Comparison of ENCODE assay signal across 14 cellular contexts in genomic region chr1:74729741-74730478, GRCh38. TPM values are rescaled to one million over a fixed set of nuclear protein-coding genes. Genes with fewer than 3 reads are reported as not detected.
DNase-seq lines count a peak whose midpoint lies in the region; ATAC-seq, FAIRE-seq and TF ChIP-seq lines count a peak whose summit lies in the region.
"Had no signal": no experiment of that assay in that cellular context is flagged by ENCODE, and none has a peak within 500 bp of the region (broad histone marks: within the 10 kb centered on the region; RNA-seq: fewer than 3 reads in every experiment).

No MANE protein-coding gene starts in this region.

- peaks cover 33% of the 10 kb centered on the region for H3K4me1 Mint-ChIP-seq in activated T-cell treated with anti-CD3 and anti-CD28 coated beads, Interleukin-2, amount 50 U/mL, for 72 hours (ENCODE audit: low read depth)

- H3K4me3 ChIP-seq in small intestine (ENCODE audit: low read depth in 1 of 2, low read length in 2 of 2) (no peak overlapping the region), tibial artery (no peak overlapping the region), esophagus squamous epithelium (no peak overlapping the region)
- H3K4me3 ChIP-seq: ascending aorta, BLaER1, Peyer's patch, psoas muscle had no signal

- FAIRE-seq in small intestine (lab: Jason Lieb, UNC) = no peak

- TF ChIP-seq POLR2A in esophagus squamous epithelium (IDR thresholded peaks at IDR 0.05) = no peak

- H3K9me3 Mint-ChIP-seq in activated T-cell treated with anti-CD3 and anti-CD28 coated beads, Interleukin-2, amount 50 U/mL, for 72 hours = peaks cover 6 to 11% of the 10 kb centered on the region in 2 donors

- WGBS in small intestine, 3 donors = 71 to 82% (median 75%) methylated on average over 6 of the region's 6 CpGs
- 54 to 63% methylated on average over 6 of the region's 6 CpGs for WGBS in esophagus squamous epithelium, 2 donors

- H3K4me1 ChIP-seq in small intestine (ENCODE audit: control insufficient read depth in 2 of 2, insufficient read depth in 1 of 2, low read depth in 1 of 2, low read length in 1 of 2) (peaks cover 2 to 9% of the 10 kb centered on the region in 2 donors), tibial artery (peaks cover 0 to 55% (median 35%) of the 10 kb centered on the region in 4 donors), esophagus squamous epithelium (peaks cover 20 to 40% (median 21%) of the 10 kb centered on the region in 3 donors)

- peak overlapping the region in 1 of 2 donors; percentile 4 for H3K4me3 Mint-ChIP-seq in activated T-cell treated with anti-CD3 and anti-CD28 coated beads, Interleukin-2, amount 50 U/mL, for 72 hours

- H3K27me3 Mint-ChIP-seq in activated T-cell treated with anti-CD3 and anti-CD28 coated beads, Interleukin-2, amount 50 U/mL, for 72 hours (ENCODE audit: low read depth) = no peaks in the 10 kb centered on the region

- H3K36me3 Mint-ChIP-seq in activated T-cell treated with anti-CD3 and anti-CD28 coated beads, Interleukin-2, amount 50 U/mL, for 72 hours (ENCODE audit: insufficient read depth in 2 of 2) = peaks cover 13 to 21% of the 10 kb centered on the region in 2 donors

- no peaks in the 10 kb centered on the region for H3K27me3 ChIP-seq in small intestine (ENCODE audit: control insufficient read depth in 2 of 2, insufficient read depth in 2 of 2, low read length in 2 of 2)
- H3K27me3 ChIP-seq in tibial artery = no peaks in the 10 kb centered on the region
- no peaks in the 10 kb centered on the region for H3K27me3 ChIP-seq in esophagus squamous epithelium
- H3K27me3 ChIP-seq: ascending aorta, BLaER1, Peyer's patch had no signal

- no peak overlapping the region for H3K27ac Mint-ChIP-seq in activated T-cell treated with anti-CD3 and anti-CD28 coated beads, Interleukin-2, amount 50 U/mL, for 72 hours

- H3K36me3 ChIP-seq in small intestine (ENCODE audit: control insufficient read depth in 2 of 2, insufficient read depth in 2 of 2, low read length in 2 of 2) (peaks cover 0 to 2% of the 10 kb centered on the region in 2 donors), tibial artery (peaks cover under 1 to 10% (median 4%) of the 10 kb centered on the region in 3 donors), esophagus squamous epithelium (peaks cover 0 to 13% (median 0%) of the 10 kb centered on the region in 3 donors)
- H3K36me3 ChIP-seq: ascending aorta had no signal

- ATAC-seq in activated T-cell treated with anti-CD3 and anti-CD28 coated beads, Interleukin-2, amount 50 U/mL, for 72 hours (replicated peaks in 1 of 2) = peak; percentile 10 to 35

- H3K9me3 ChIP-seq in small intestine (ENCODE audit: control insufficient read depth, low read depth) = peaks cover 4% of the 10 kb centered on the region
- H3K9me3 ChIP-seq in tibial artery = no peaks in the 10 kb centered on the region
- peaks cover 0 to 2% (median 0%) of the 10 kb centered on the region in 3 donors for H3K9me3 ChIP-seq in esophagus squamous epithelium
- H3K9me3 ChIP-seq: ascending aorta, psoas muscle had no signal

- TF ChIP-seq CTCF in tibial artery (IDR thresholded peaks at IDR 0.05) = no peak
- no peak for TF ChIP-seq CTCF in esophagus squamous epithelium (IDR thresholded peaks at IDR 0.05)

- DNase-seq in activated T-cell treated with anti-CD3 and anti-CD28 coated beads, Interleukin-2, amount 50 U/mL, for 72 hours = peak in 1 of 2 donors; percentile 24
- DNase-seq in activated T-cell treated with anti-CD3 and anti-CD28 coated beads, Interleukin-2, amount 50 U/mL, for 48 hours = no peak
- peak; percentile 53 for DNase-seq in RKO (ENCODE audit: low spot score)
- DNase-seq in fibroblast of peridontal ligament (ENCODE audit: extremely low read depth) = peak; percentile 55
- DNase-seq in small intestine = peak; percentile 4
- no peak for DNase-seq in posterior vena cava (ENCODE audit: low spot score)
- DNase-seq in tibial artery = no peak
- DNase-seq in esophagus squamous epithelium (lab: John Stamatoyannopoulos, UW) = no peak
- DNase-seq: MV-4-11; psoas muscle; stimulated activated CD8-positive, alpha-beta memory T cell treated with anti-CD3 and anti-CD28 coated beads, Interleukin-4, amount 100 ng/mL, for 48 hours had no signal

- intact Hi-C loops in posterior vena cava (cut with DNase I) = no loop called here
- intact Hi-C loops in tibial artery (cut with DNase I; ENCODE audit: low total_unique reads) = loop anchor here (10.0 kb wide), 1 partner anchor 535 kb away; the partner anchor contains the start of genes FPGT and LRRIQ3
- intact Hi-C loops in esophagus squamous epithelium (cut with DNase I) = no loop called here

- H3K27ac ChIP-seq in small intestine (ENCODE audit: low read depth in 1 of 2, low read length in 1 of 2) (no peak overlapping the region), tibial artery (no peak overlapping the region), esophagus squamous epithelium (no peak overlapping the region)
- H3K27ac ChIP-seq: ascending aorta, BLaER1, psoas muscle had no signal

RNA-seq across cellular contexts. Expression of gene CRYZ, which starts 2.9 kb away (rescaled TPM):
- 10 to 100 TPM; 15.6 to 19.5 TPM for total RNA-seq in activated T-cell treated with anti-CD3 and anti-CD28 coated beads, Interleukin-2, amount 50 U/mL, for 72 hours
- polyA plus RNA-seq in small intestine = 100 to 1,000 TPM in 1 of 3 donors, 10 to 100 TPM in 2; 28.7 to 157 (median 92.1) TPM
- 10 to 100 TPM; 34.7 to 44.6 TPM for total RNA-seq in posterior vena cava
- total RNA-seq in esophagus squamous epithelium = 10 to 100 TPM; 22.3 to 32.6 (median 27.7) TPM

RNA-seq across cellular contexts. Expression of gene TYW3, which starts 3.0 kb away (rescaled TPM):
- 10 to 100 TPM; 19.4 to 22.9 TPM for total RNA-seq in activated T-cell treated with anti-CD3 and anti-CD28 coated beads, Interleukin-2, amount 50 U/mL, for 72 hours
- 10 to 100 TPM; 11.0 to 11.6 (median 11.2) TPM for polyA plus RNA-seq in small intestine
- total RNA-seq in posterior vena cava (10 to 100 TPM; 19.0 to 20.9 TPM), esophagus squamous epithelium (10 to 100 TPM in 3 of 4 donors, 1 to 10 TPM in 1; 6.7 to 19.6 (median 12.3) TPM)

RNA-seq across cellular contexts. Expression of gene ERICH3, which starts 56.3 kb away (rescaled TPM):
- total RNA-seq in activated T-cell treated with anti-CD3 and anti-CD28 coated beads, Interleukin-2, amount 50 U/mL, for 72 hours = not detected
- polyA plus RNA-seq in small intestine = under 1 TPM in 1 of 3 donors, not detected in 2; 0.15 TPM
- under 1 TPM; 0.05 to 0.19 TPM for total RNA-seq in posterior vena cava
- not detected for total RNA-seq in esophagus squamous epithelium
- total RNA-seq: ascending aorta had no signal

Comparison
In these comparisons a context has a peak if more than half of its experiments do, and no peak if none do; other contexts are left out.
1. DNase-seq: peak in RKO (single experiment), fibroblast of peridontal ligament (single experiment) and small intestine (single experiment); none in activated T-cell treated with anti-CD3 and anti-CD28 coated beads, Interleukin-2, amount 50 U/mL, for 48 hours (0 of 2), posterior vena cava (single experiment), tibial artery (0 of 2) and esophagus squamous epithelium (single experiment).